Comparison of ENCODE assay signal across 1 cellular context in genomic region chr4:177505171-177505615, GRCh38.
TF ChIP-seq lines count a peak whose summit lies in the region.

No MANE protein-coding gene starts in this region.

TF ChIP-seq in GM12878, 131 proteins besides CTCF, POLR2A, EP300 and RAD21 (continued from another document):
- no peak for TF ChIP-seq USF2 (IDR thresholded peaks at IDR 0.05; ENCODE audit: borderline replicate concordance, low read depth, low read length)
- TF ChIP-seq STAT1 (conservative IDR thresholded peaks at IDR 0.05) = no peak
- TF ChIP-seq MYC (IDR thresholded peaks at IDR 0.05; ENCODE audit: insufficient read depth, insufficient read length, insufficient replicate concordance, low read length, severe bottlenecking) = no peak
- TF ChIP-seq HDAC2 (IDR thresholded peaks at IDR 0.05) = no peak
- no peak for TF ChIP-seq HDAC6 (IDR thresholded peaks at IDR 0.05; ENCODE audit: unreplicated experiment)
- TF ChIP-seq, protein P1, sequence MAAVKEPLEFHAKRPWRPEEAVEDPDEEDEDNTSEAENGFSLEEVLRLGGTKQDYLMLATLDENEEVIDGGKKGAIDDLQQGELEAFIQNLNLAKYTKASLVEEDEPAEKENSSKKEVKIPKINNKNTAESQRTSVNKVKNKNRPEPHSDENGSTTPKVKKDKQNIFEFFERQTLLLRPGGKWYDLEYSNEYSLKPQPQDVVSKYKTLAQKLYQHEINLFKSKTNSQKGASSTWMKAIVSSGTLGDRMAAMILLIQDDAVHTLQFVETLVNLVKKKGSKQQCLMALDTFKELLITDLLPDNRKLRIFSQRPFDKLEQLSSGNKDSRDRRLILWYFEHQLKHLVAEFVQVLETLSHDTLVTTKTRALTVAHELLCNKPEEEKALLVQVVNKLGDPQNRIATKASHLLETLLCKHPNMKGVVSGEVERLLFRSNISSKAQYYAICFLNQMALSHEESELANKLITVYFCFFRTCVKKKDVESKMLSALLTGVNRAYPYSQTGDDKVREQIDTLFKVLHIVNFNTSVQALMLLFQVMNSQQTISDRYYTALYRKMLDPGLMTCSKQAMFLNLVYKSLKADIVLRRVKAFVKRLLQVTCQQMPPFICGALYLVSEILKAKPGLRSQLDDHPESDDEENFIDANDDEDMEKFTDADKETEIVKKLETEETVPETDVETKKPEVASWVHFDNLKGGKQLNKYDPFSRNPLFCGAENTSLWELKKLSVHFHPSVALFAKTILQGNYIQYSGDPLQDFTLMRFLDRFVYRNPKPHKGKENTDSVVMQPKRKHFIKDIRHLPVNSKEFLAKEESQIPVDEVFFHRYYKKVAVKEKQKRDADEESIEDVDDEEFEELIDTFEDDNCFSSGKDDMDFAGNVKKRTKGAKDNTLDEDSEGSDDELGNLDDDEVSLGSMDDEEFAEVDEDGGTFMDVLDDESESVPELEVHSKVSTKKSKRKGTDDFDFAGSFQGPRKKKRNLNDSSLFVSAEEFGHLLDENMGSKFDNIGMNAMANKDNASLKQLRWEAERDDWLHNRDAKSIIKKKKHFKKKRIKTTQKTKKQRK (IDR thresholded peaks at IDR 0.05; ENCODE audit: low read depth, low read length) = no peak
- TF ChIP-seq, protein P2, sequence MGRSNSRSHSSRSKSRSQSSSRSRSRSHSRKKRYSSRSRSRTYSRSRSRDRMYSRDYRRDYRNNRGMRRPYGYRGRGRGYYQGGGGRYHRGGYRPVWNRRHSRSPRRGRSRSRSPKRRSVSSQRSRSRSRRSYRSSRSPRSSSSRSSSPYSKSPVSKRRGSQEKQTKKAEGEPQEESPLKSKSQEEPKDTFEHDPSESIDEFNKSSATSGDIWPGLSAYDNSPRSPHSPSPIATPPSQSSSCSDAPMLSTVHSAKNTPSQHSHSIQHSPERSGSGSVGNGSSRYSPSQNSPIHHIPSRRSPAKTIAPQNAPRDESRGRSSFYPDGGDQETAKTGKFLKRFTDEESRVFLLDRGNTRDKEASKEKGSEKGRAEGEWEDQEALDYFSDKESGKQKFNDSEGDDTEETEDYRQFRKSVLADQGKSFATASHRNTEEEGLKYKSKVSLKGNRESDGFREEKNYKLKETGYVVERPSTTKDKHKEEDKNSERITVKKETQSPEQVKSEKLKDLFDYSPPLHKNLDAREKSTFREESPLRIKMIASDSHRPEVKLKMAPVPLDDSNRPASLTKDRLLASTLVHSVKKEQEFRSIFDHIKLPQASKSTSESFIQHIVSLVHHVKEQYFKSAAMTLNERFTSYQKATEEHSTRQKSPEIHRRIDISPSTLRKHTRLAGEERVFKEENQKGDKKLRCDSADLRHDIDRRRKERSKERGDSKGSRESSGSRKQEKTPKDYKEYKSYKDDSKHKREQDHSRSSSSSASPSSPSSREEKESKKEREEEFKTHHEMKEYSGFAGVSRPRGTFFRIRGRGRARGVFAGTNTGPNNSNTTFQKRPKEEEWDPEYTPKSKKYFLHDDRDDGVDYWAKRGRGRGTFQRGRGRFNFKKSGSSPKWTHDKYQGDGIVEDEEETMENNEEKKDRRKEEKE (IDR thresholded peaks at IDR 0.05) = no peak
